In the genomic region with DNA sequence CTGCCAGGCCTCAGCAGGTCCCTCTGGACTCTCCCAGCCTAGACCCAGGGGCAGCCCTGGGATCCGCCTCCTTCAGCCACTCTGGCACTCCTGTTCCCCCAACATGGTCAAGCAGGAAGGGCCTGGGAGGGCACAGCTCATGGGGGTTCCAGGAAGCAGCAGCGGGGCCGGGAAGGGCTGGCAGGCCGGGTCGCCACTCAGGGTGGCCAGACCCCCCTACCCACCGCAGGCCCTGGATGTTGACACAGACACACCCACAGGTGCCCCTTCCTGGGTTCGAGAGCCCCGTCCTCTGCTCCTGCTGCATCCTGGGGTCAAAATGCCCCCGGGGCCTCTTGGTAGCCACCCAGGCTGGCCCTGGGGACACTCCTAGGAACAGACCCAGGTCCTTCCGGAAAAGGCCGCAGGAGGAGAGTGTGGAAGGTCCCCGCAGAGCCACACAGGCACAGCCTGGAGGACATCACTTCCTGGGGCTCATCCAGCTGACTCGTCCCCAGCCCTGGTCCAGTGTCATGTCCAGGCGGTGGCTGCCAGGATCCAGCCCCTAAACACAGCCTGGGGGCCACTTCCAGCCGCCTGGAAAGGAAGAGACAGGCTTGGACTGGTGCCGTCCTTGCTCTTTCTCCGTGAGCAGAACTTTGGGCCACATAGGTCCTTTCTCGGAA, we compare ENCODE assay signal across 17 cellular contexts. TPM values are rescaled to one million over a fixed set of nuclear protein-coding genes. Genes with fewer than 3 reads are reported as not detected.
DNase-seq lines count a peak whose midpoint lies in the region; ATAC-seq, FAIRE-seq and TF ChIP-seq lines count a peak whose summit lies in the region.
"Had no signal": no experiment of that assay in that cellular context is flagged by ENCODE, and none has a peak within 500 bp of the region (broad histone marks: within the 10 kb centered on the region; RNA-seq: fewer than 3 reads in every experiment).

No MANE protein-coding gene starts in this region.

- no peaks in the 10 kb centered on the region for H3K9me3 ChIP-seq in BLaER1 treated with 17β-estradiol and CSF1 and Interleukin-3, amounts not matched to agents 10 nM and 100 nM (replicated peaks in 1 of 11)
- H3K9me3 ChIP-seq in adrenal gland (replicated peaks in 1 of 3) (no peaks in the 10 kb centered on the region), left lung (no peaks in the 10 kb centered on the region), WERI-Rb-1 (ENCODE audit: severe bottlenecking) (no peaks in the 10 kb centered on the region)

- TF ChIP-seq POLR2A in adrenal gland (IDR thresholded peaks at IDR 0.05) (no peak), GM12891 (IDR thresholded peaks at IDR 0.05; ENCODE audit: low read depth, low read length) (no peak)

- H3K9ac ChIP-seq in BLaER1 treated with 17β-estradiol and CSF1 and Interleukin-3, amounts not matched to agents 10 nM and 100 nM = peak overlapping the region in 2 of 11 experiments; percentile 7 to 56; a peak in 3 of 22 replicates

- H3K27me3 ChIP-seq in BLaER1 treated with 17β-estradiol and CSF1 and Interleukin-3, amounts not matched to agents 10 nM and 100 nM = no peaks in the 10 kb centered on the region
- H3K27me3 ChIP-seq in adrenal gland (no peaks in the 10 kb centered on the region), left lung (no peaks in the 10 kb centered on the region), WERI-Rb-1 (ENCODE audit: insufficient read depth, low read depth, severe bottlenecking) (no peaks in the 10 kb centered on the region)

- no peaks in the 10 kb centered on the region for H3K9me3 Mint-ChIP-seq in stimulated activated naive CD8-positive, alpha-beta T cell treated with anti-CD3 and anti-CD28 coated beads, Interleukin-15, amount 100 ng/mL, for 72 hours
- H3K9me3 Mint-ChIP-seq: activated CD4-positive, alpha-beta T cell treated with anti-CD3 and anti-CD28 coated beads, Interleukin-2, amount 10 ng/mL, durations not matched to agents 7 days and 5 days; activated naive CD8-positive, alpha-beta T cell treated with anti-CD3 and anti-CD28 coated beads, Interleukin-2, amount 10 ng/mL, durations not matched to agents 7 days and 5 days had no signal

- H3K27ac ChIP-seq in BLaER1 treated with 17β-estradiol and CSF1 and Interleukin-3, amounts not matched to agents 10 nM and 100 nM = peak overlapping the region in 1 of 11 experiments; percentile 37; a peak in 2 of 22 replicates
- peak overlapping the region in 3 of 5 donors; percentile 2 to 81 (median 76) for H3K27ac ChIP-seq in adrenal gland
- H3K27ac ChIP-seq in left lung = peak overlapping the region; percentile 86
- peak overlapping the region in 16 of 21 experiments; percentile 29 to 92 (median 77) for H3K27ac ChIP-seq in skin epidermis
- H3K27ac ChIP-seq in WERI-Rb-1 = no peak overlapping the region

- H3K36me3 ChIP-seq in BLaER1 treated with 17β-estradiol and CSF1 and Interleukin-3, amounts not matched to agents 10 nM and 100 nM = no peaks in the 10 kb centered on the region
- H3K36me3 ChIP-seq in adrenal gland (replicated peaks in 1 of 2) (no peaks in the 10 kb centered on the region), left lung (no peaks in the 10 kb centered on the region), WERI-Rb-1 (no peaks in the 10 kb centered on the region)

- no peak overlapping the region for H3K27ac Mint-ChIP-seq in stimulated activated naive CD8-positive, alpha-beta T cell treated with anti-CD3 and anti-CD28 coated beads, Interleukin-15, amount 100 ng/mL, for 72 hours
- H3K27ac Mint-ChIP-seq: activated CD4-positive, alpha-beta T cell treated with anti-CD3 and anti-CD28 coated beads, Interleukin-2, amount 10 ng/mL, durations not matched to agents 7 days and 5 days; activated naive CD8-positive, alpha-beta T cell treated with anti-CD3 and anti-CD28 coated beads, Interleukin-2, amount 10 ng/mL, durations not matched to agents 7 days and 5 days had no signal

- no peak overlapping the region for H3K4me3 ChIP-seq in BLaER1 treated with 17β-estradiol and CSF1 and Interleukin-3, amounts not matched to agents 10 nM and 100 nM
- H3K4me3 ChIP-seq in adrenal gland (no peak overlapping the region), left lung (no peak overlapping the region), skin epidermis (no peak overlapping the region), WERI-Rb-1 (ENCODE audit: low read depth, low read length) (no peak overlapping the region)

- DNase-seq in adrenal gland = peak in 6 of 7 donors; percentile 38 to 73 (median 49)
- DNase-seq in left lung = peak; percentile 49 to 83
- DNase-seq in stimulated activated naive CD8-positive, alpha-beta T cell treated with anti-CD3 and anti-CD28 coated beads, Interleukin-15, amount 100 ng/mL, for 72 hours = no peak
- no peak for DNase-seq in GM12891 (ENCODE audit: insufficient read length, low spot score)
- no peak for DNase-seq in WERI-Rb-1
- DNase-seq: activated CD4-positive, alpha-beta T cell treated with anti-CD3 and anti-CD28 coated beads, Interleukin-2, amount 10 ng/mL, durations not matched to agents 7 days and 5 days; activated naive CD8-positive, alpha-beta T cell treated with anti-CD3 and anti-CD28 coated beads, Interleukin-2, amount 10 ng/mL, durations not matched to agents 7 days and 5 days; activated T-cell treated with anti-CD3 and anti-CD28 coated beads for 4 hours; central memory CD4-positive, alpha-beta T cell; foreskin fibroblast; NCI-H2081; stimulated activated CD4-positive, alpha-beta T cell treated with anti-CD3 and anti-CD28 coated beads, Interleukin-12 subunit alpha, Interleukin-12 subunit beta, amount 100 ng/mL, for 4 hours had no signal

- H4K20me1 ChIP-seq in BLaER1 treated with 17β-estradiol and CSF1 and Interleukin-3, amounts not matched to agents 10 nM and 100 nM = peaks cover 0 to 9% (median 0%) of the 10 kb centered on the region in 11 experiments; a peak in 2 of 22 replicates

- peaks cover 56 to 84% (median 71%) of the 10 kb centered on the region in 10 experiments for H3K4me1 ChIP-seq in BLaER1 treated with 17β-estradiol and CSF1 and Interleukin-3, amounts not matched to agents 10 nM and 100 nM
- H3K4me1 ChIP-seq in adrenal gland (replicated peaks in 1 of 2) (peaks cover 0 to 16% of the 10 kb centered on the region in 2 donors), left lung (peaks cover 44 to 78% of the 10 kb centered on the region in 2 donors)

- H3K4me1 Mint-ChIP-seq in stimulated activated naive CD8-positive, alpha-beta T cell treated with anti-CD3 and anti-CD28 coated beads, Interleukin-15, amount 100 ng/mL, for 72 hours = peaks cover 17% of the 10 kb centered on the region
- H3K4me1 Mint-ChIP-seq: activated naive CD8-positive, alpha-beta T cell treated with anti-CD3 and anti-CD28 coated beads, Interleukin-2, amount 10 ng/mL, durations not matched to agents 7 days and 5 days had no signal

- TF ChIP-seq CTCF in adrenal gland (IDR thresholded peaks at IDR 0.05) (no peak), left lung (IDR thresholded peaks at IDR 0.05) (no peak), WERI-Rb-1 (IDR thresholded peaks at IDR 0.05; ENCODE audit: low read depth, low read length) (no peak)

- no peak overlapping the region for H3K4me3 Mint-ChIP-seq in stimulated activated naive CD8-positive, alpha-beta T cell treated with anti-CD3 and anti-CD28 coated beads, Interleukin-15, amount 100 ng/mL, for 72 hours
- H3K4me3 Mint-ChIP-seq: activated CD4-positive, alpha-beta T cell treated with anti-CD3 and anti-CD28 coated beads, Interleukin-2, amount 10 ng/mL, durations not matched to agents 7 days and 5 days; activated naive CD8-positive, alpha-beta T cell treated with anti-CD3 and anti-CD28 coated beads, Interleukin-2, amount 10 ng/mL, durations not matched to agents 7 days and 5 days had no signal

- FAIRE-seq in GM12891 (lab: Jason Lieb, UNC) = no peak

- H3K4me2 ChIP-seq in BLaER1 treated with 17β-estradiol and CSF1 and Interleukin-3, amounts not matched to agents 10 nM and 100 nM = peak overlapping the region; percentile 42 to 92 (median 74)

- 69 to 89% (median 73%) methylated on average over 5 to 18 of the region's 18 CpGs for WGBS in adrenal gland, 4 donors

- intact Hi-C loops in adrenal gland (cut with DNase I) = no loop called here
- intact Hi-C loops in left lung (cut with DNase I) = no loop called here

- no peak for ATAC-seq in left lung
- no peak for ATAC-seq in stimulated activated naive CD8-positive, alpha-beta T cell treated with anti-CD3 and anti-CD28 coated beads, Interleukin-15, amount 100 ng/mL, for 72 hours
- no peak for ATAC-seq in GM18907 (IDR thresholded peaks at IDR 0.05; ENCODE audit: unreplicated experiment)

- no peaks in the 10 kb centered on the region for H3K27me3 Mint-ChIP-seq in stimulated activated naive CD8-positive, alpha-beta T cell treated with anti-CD3 and anti-CD28 coated beads, Interleukin-15, amount 100 ng/mL, for 72 hours
- H3K27me3 Mint-ChIP-seq: activated CD4-positive, alpha-beta T cell treated with anti-CD3 and anti-CD28 coated beads, Interleukin-2, amount 10 ng/mL, durations not matched to agents 7 days and 5 days; activated naive CD8-positive, alpha-beta T cell treated with anti-CD3 and anti-CD28 coated beads, Interleukin-2, amount 10 ng/mL, durations not matched to agents 7 days and 5 days had no signal

TF ChIP-seq in GM12891, 5 proteins besides CTCF, POLR2A, EP300 and RAD21:
- TF ChIP-seq POLR2AphosphoS5 (IDR thresholded peaks at IDR 0.05; ENCODE audit: low read depth, low read length) (no peak), TAF1 (IDR thresholded peaks at IDR 0.05; ENCODE audit: low read depth, low read length) (no peak), POU2F2 (IDR thresholded peaks at IDR 0.05; ENCODE audit: low read depth, low read length) (no peak), SPI1 (IDR thresholded peaks at IDR 0.05; ENCODE audit: low read depth, low read length) (no peak), PAX5 (IDR thresholded peaks at IDR 0.05; ENCODE audit: insufficient read depth, low read length, severe bottlenecking) (no peak)

RNA-seq across cellular contexts. Expression of a gene that starts 6.8 kb away (rescaled TPM):
- total RNA-seq in adrenal gland = 10 to 100 TPM; 40.7 to 99.2 (median 58.7) TPM
- 10 to 100 TPM in 2 of 3 donors, 1 to 10 TPM in 1; 7.2 to 70.0 (median 42.0) TPM for polyA plus RNA-seq in adrenal gland
- 100 to 1,000 TPM in 1 of 2 donors, 10 to 100 TPM in 1; 80.6 to 129 TPM for total RNA-seq in left lung
- polyA plus RNA-seq in GM12891 (2012; ENCODE audit: low read depth, missing spikeins) = 34.2 TPM

RNA-seq across cellular contexts. Expression of a gene that starts 35.4 kb away (rescaled TPM):
- total RNA-seq in adrenal gland = 10 to 100 TPM; 24.0 to 63.4 (median 47.0) TPM
- 10 to 100 TPM; 14.5 to 28.1 (median 23.0) TPM for polyA plus RNA-seq in adrenal gland
- 10 to 100 TPM; 59.7 to 79.7 TPM for total RNA-seq in left lung
- polyA plus RNA-seq in GM12891 (2012; ENCODE audit: low read depth, missing spikeins) = 35.8 TPM

RNA-seq across cellular contexts. Expression of a gene that starts 35.6 kb away (rescaled TPM):
- total RNA-seq in adrenal gland (10 to 100 TPM; 16.2 to 33.6 (median 24.9) TPM), left lung (10 to 100 TPM; 29.4 to 35.2 TPM)
- polyA plus RNA-seq in adrenal gland = 10 to 100 TPM in 2 of 3 donors, 1 to 10 TPM in 1; 6.4 to 11.6 (median 11.3) TPM
- polyA plus RNA-seq in GM12891 (2012; ENCODE audit: low read depth, missing spikeins) = 13.5 TPM

RNA-seq across cellular contexts. Expression of a gene that starts 58.8 kb away (rescaled TPM):
- not detected for total RNA-seq in adrenal gland
- polyA plus RNA-seq in adrenal gland = not detected
- total RNA-seq in left lung = not detected
- polyA plus RNA-seq in GM12891 (2012; ENCODE audit: low read depth, missing spikeins) = 0.05 TPM
- total RNA-seq: activated CD4-positive, alpha-beta T cell treated with anti-CD3 and anti-CD28 coated beads, Interleukin-2, amount 10 ng/mL, durations not matched to agents 7 days and 5 days; activated naive CD8-positive, alpha-beta T cell treated with anti-CD3 and anti-CD28 coated beads, Interleukin-2, amount 10 ng/mL, durations not matched to agents 7 days and 5 days; mesenteric fat pad; T-helper 2 cell treated with Interferon-gamma antibody and Interleukin-4, amounts not matched to agents 100 ng/mL and 5 ng/mL, for 36 hours had no signal

Comparison
In these comparisons a context has a peak if more than half of its experiments do, and no peak if none do; other contexts are left out.
1. DNase-seq: peak in adrenal gland (6 of 7) and left lung (2 of 2); none in stimulated activated naive CD8-positive, alpha-beta T cell treated with anti-CD3 and anti-CD28 coated beads, Interleukin-15, amount 100 ng/mL, for 72 hours (0 of 2), GM12891 (single experiment) and WERI-Rb-1 (single experiment).